ENCODE assay signal across 1 cellular context in genomic region chr3:9403463-9403862, GRCh38.
TF ChIP-seq lines count a peak whose summit lies in the region.

No MANE protein-coding gene starts in this region.

TF ChIP-seq in HepG2, 621 proteins besides CTCF, POLR2A, EP300 and RAD21:
- TF ChIP-seq KLF15 (CRISPR knock-in tag; IDR thresholded peaks at IDR 0.05; ENCODE audit: borderline replicate concordance) = no peak
- TF ChIP-seq BCL6 (CRISPR knock-in tag; IDR thresholded peaks at IDR 0.05) = peak; percentile 56
